25 cellular contexts compared by ENCODE assay signal in genomic region chrX:63270873-63271272, GRCh38.
DNase-seq lines count a peak whose midpoint lies in the region; ATAC-seq, FAIRE-seq and TF ChIP-seq lines count a peak whose summit lies in the region.
"Had no signal": no experiment of that assay in that cellular context is flagged by ENCODE, and none has a peak within 500 bp of the region (broad histone marks: within the 10 kb centered on the region; RNA-seq: fewer than 3 reads in every experiment).

No MANE protein-coding gene starts in this region.

- ATAC-seq in HepG2 (no peak), right lobe of liver (no peak), K562 (no peak)
- ATAC-seq: GM12878 had no signal

- TF ChIP-seq CTCF in HepG2 (CRISPR knock-in tag; IDR thresholded peaks at IDR 0.05) (no peak), right lobe of liver (IDR thresholded peaks at IDR 0.05) (no peak), K562 (IDR thresholded peaks at IDR 0.05 in 2 of 3, conservative IDR thresholded peaks at IDR 0.05 in 1 of 3; ENCODE audit: insufficient read depth in 2 of 3, low read depth in 1 of 3, low read length in 3 of 3) (no peak)

- POLR2A ChIA-PET in HepG2 (lab: Yijun Ruan, JAX) (no interaction called here), K562 (lab: Yijun Ruan, JAX) (no interaction called here)

- H3K9me1 ChIP-seq in K562 (ENCODE audit: control insufficient read depth, insufficient read depth, low read length) = no peaks in the 10 kb centered on the region

- H3K4me3 Mint-ChIP-seq in activated CD4-positive, alpha-beta T cell treated with anti-CD3 and anti-CD28 coated beads, Interleukin-2, amount 10 ng/mL, durations not matched to agents 24 days and 14 days = no peak overlapping the region
- H3K4me3 Mint-ChIP-seq: CD14-positive monocyte; CD4-positive, alpha-beta memory T cell; CD4-positive, CD25-positive, alpha-beta regulatory T cell; CD8-positive, alpha-beta memory T cell had no signal

- no peaks in the 10 kb centered on the region for H3K79me2 ChIP-seq in HepG2 (ENCODE audit: insufficient read depth, low read length)
- H3K79me2 ChIP-seq in K562 (ENCODE audit: control insufficient read depth, insufficient read depth, low read length) = no peaks in the 10 kb centered on the region

- no peaks in the 10 kb centered on the region for H3K4me1 Mint-ChIP-seq in activated CD4-positive, alpha-beta T cell treated with anti-CD3 and anti-CD28 coated beads, Interleukin-2, amount 10 ng/mL, durations not matched to agents 24 days and 14 days
- H3K4me1 Mint-ChIP-seq: CD14-positive monocyte; CD4-positive, alpha-beta memory T cell; CD4-positive, CD25-positive, alpha-beta regulatory T cell; CD8-positive, alpha-beta memory T cell had no signal

- H4K20me1 ChIP-seq in HepG2 (ENCODE audit: insufficient read depth, low read length) = no peaks in the 10 kb centered on the region
- H4K20me1 ChIP-seq in K562 (replicated peaks; ENCODE audit: control insufficient read depth, insufficient read depth, low read length) = no peaks in the 10 kb centered on the region
- H4K20me1 ChIP-seq: BLaER1 had no signal

- H3K9me3 Mint-ChIP-seq in activated CD4-positive, alpha-beta T cell treated with anti-CD3 and anti-CD28 coated beads, Interleukin-2, amount 10 ng/mL, durations not matched to agents 24 days and 14 days = no peaks in the 10 kb centered on the region
- H3K9me3 Mint-ChIP-seq: CD8-positive, alpha-beta memory T cell had no signal

- H3K4me3 ChIP-seq in HepG2 (replicated peaks in 1 of 3; ENCODE audit: insufficient read depth in 1 of 3, low read depth in 2 of 3, low read length in 3 of 3) (no peak overlapping the region), right lobe of liver (no peak overlapping the region), K562 (no peak overlapping the region)
- H3K4me3 ChIP-seq: BLaER1, GM12878 had no signal

- H3K9ac ChIP-seq in HepG2 (ENCODE audit: insufficient read depth, low read depth, low read length) = no peak overlapping the region
- no peak overlapping the region for H3K9ac ChIP-seq in K562 (ENCODE audit: insufficient read depth in 1 of 2, low read depth in 2 of 2, low read length in 2 of 2)
- H3K9ac ChIP-seq: BLaER1 had no signal

- H3K27ac Mint-ChIP-seq in activated CD4-positive, alpha-beta T cell treated with anti-CD3 and anti-CD28 coated beads, Interleukin-2, amount 10 ng/mL, durations not matched to agents 24 days and 14 days = no peak overlapping the region
- H3K27ac Mint-ChIP-seq: CD4-positive, alpha-beta memory T cell; CD4-positive, CD25-positive, alpha-beta regulatory T cell; CD8-positive, alpha-beta memory T cell had no signal

- no peak for FAIRE-seq in HepG2 (lab: Jason Lieb, UNC)
- no peak for FAIRE-seq in K562 (lab: Jason Lieb, UNC)
- FAIRE-seq: GM12878, GM12892, GM18507 had no signal

- DNase-seq in HepG2 (ENCODE audit: low spot score) (no peak), right lobe of liver (no peak), K562 (ENCODE audit: extremely low read depth in 1 of 4, low spot score in 3 of 4) (no peak), GM19240 (ENCODE audit: insufficient read length, low spot score) (no peak)
- no peak for DNase-seq in activated CD4-positive, alpha-beta T cell treated with anti-CD3 and anti-CD28 coated beads, Interleukin-2, amount 10 ng/mL, durations not matched to agents 24 days and 14 days
- DNase-seq: ACHN; BE2C; C1 segment of cervical spinal cord; CD4-positive, alpha-beta memory T cell; CD4-positive, CD25-positive, alpha-beta regulatory T cell; CD8-positive, alpha-beta memory T cell; COR-L47; DMS 273 treated with DMSO at 0.1 percent for 48 hours; DMS153; DMS53; DMS79; DND-41; EL; GDM1 had no signal

- no peak for TF ChIP-seq EP300 in HepG2 (IDR thresholded peaks at IDR 0.05; ENCODE audit: low read depth in 2 of 2, low read length in 2 of 2)
- no peak for TF ChIP-seq EP300 in HepG2 (CRISPR knock-in tag; IDR thresholded peaks at IDR 0.05; ENCODE audit: borderline replicate concordance)
- no peak for TF ChIP-seq EP300 in K562 (IDR thresholded peaks at IDR 0.05; ENCODE audit: low read length)

- H3K27me3 ChIP-seq in HepG2 (ENCODE audit: control insufficient read depth in 1 of 2, insufficient read depth in 2 of 2, low read length in 2 of 2) = no peaks in the 10 kb centered on the region
- H3K27me3 ChIP-seq in right lobe of liver = peaks cover 0 to 10% of the 10 kb centered on the region in 2 donors
- no peaks in the 10 kb centered on the region for H3K27me3 ChIP-seq in K562 (ENCODE audit: control insufficient read depth in 2 of 2, insufficient read depth in 2 of 2, low read length in 2 of 2)
- H3K27me3 ChIP-seq: BE2C, BLaER1 had no signal

- H2AFZ ChIP-seq in HepG2 (ENCODE audit: low read length) = no peak overlapping the region
- no peak overlapping the region for H2AFZ ChIP-seq in K562 (ENCODE audit: low read depth, low read length)

- intact Hi-C loops in HepG2 (cut with micrococcal nuclease; ENCODE audit: unreplicated experiment) (no loop called here), right lobe of liver (cut with DNase I) (no loop called here), K562 (cut with micrococcal nuclease) (no loop called here)
- intact Hi-C loops in activated CD4-positive, alpha-beta T cell treated with anti-CD3 and anti-CD28 coated beads, Interleukin-2, amount 10 ng/mL, durations not matched to agents 24 days and 14 days (cut with micrococcal nuclease) = no loop called here

- TF ChIP-seq POLR2A in HepG2 (IDR thresholded peaks at IDR 0.05; ENCODE audit: insufficient read depth in 1 of 2, low read depth in 2 of 2, low read length in 2 of 2) (no peak), right lobe of liver (IDR thresholded peaks at IDR 0.05) (no peak), K562 (conservative IDR thresholded peaks at IDR 0.05) (no peak)

- CTCF ChIA-PET in HepG2 (lab: Yijun Ruan, JAX; ENCODE audit: low intra/inter-chr PET ratio, low total read pairs) = no interaction called here
- CTCF ChIA-PET in K562 (lab: Yijun Ruan, JAX; ENCODE audit: low intra/inter-chr PET ratio) = no interaction called here

- TF ChIP-seq RAD21 in HepG2 (CRISPR knock-in tag; IDR thresholded peaks at IDR 0.05) (no peak), K562 (CRISPR knock-in tag; conservative IDR thresholded peaks at IDR 0.05 in 1 of 2, IDR thresholded peaks at IDR 0.05 in 1 of 2) (no peak)

- no peak overlapping the region for H3K4me2 ChIP-seq in HepG2 (ENCODE audit: low read depth, low read length)
- H3K4me2 ChIP-seq in K562 (ENCODE audit: insufficient read depth, low read length) = no peak overlapping the region
- H3K4me2 ChIP-seq: BLaER1 had no signal

- H3K36me3 Mint-ChIP-seq in activated CD4-positive, alpha-beta T cell treated with anti-CD3 and anti-CD28 coated beads, Interleukin-2, amount 10 ng/mL, durations not matched to agents 24 days and 14 days (ENCODE audit: low read depth) = no peaks in the 10 kb centered on the region
- H3K36me3 Mint-ChIP-seq: CD14-positive monocyte; CD4-positive, alpha-beta memory T cell; CD4-positive, CD25-positive, alpha-beta regulatory T cell; CD8-positive, alpha-beta memory T cell had no signal

- 66% methylated on average over 8 of the region's 8 CpGs for WGBS in HepG2 (ENCODE audit: low lambda C conversion rate)
- WGBS in right lobe of liver (ENCODE audit: insufficient coverage, low coverage, low lambda C conversion rate, missing lambda C conversion rate) = 95% methylated on average over 7 of the region's 8 CpGs
- 28% methylated on average over 5 of the region's 8 CpGs for WGBS in K562 (ENCODE audit: insufficient coverage, low coverage, missing lambda C conversion rate)

- H3K27ac ChIP-seq in HepG2 (ENCODE audit: extremely low read length, insufficient read depth, low read length) = no peak overlapping the region
- no peak overlapping the region for H3K27ac ChIP-seq in right lobe of liver
- no peak overlapping the region for H3K27ac ChIP-seq in K562 (ENCODE audit: extremely low read depth, low read depth, low read length)
- H3K27ac ChIP-seq: 22Rv1, BLaER1 had no signal

- H3K9me3 ChIP-seq in HepG2 (ENCODE audit: low read length) (no peaks in the 10 kb centered on the region), right lobe of liver (no peaks in the 10 kb centered on the region), K562 (replicated peaks; ENCODE audit: control insufficient read depth, insufficient read depth, low read depth, low read length) (no peaks in the 10 kb centered on the region)
- H3K9me3 ChIP-seq: BE2C, BLaER1 had no signal

- no peaks in the 10 kb centered on the region for H3K27me3 Mint-ChIP-seq in activated CD4-positive, alpha-beta T cell treated with anti-CD3 and anti-CD28 coated beads, Interleukin-2, amount 10 ng/mL, durations not matched to agents 24 days and 14 days
- H3K27me3 Mint-ChIP-seq: CD4-positive, CD25-positive, alpha-beta regulatory T cell had no signal

- H3K4me1 ChIP-seq in HepG2 (ENCODE audit: insufficient read depth, low read length) (no peaks in the 10 kb centered on the region), right lobe of liver (no peaks in the 10 kb centered on the region), K562 (replicated peaks in 1 of 2; ENCODE audit: control insufficient read depth in 2 of 2, insufficient read depth in 2 of 2, low read length in 2 of 2) (no peaks in the 10 kb centered on the region)
- H3K4me1 ChIP-seq: BE2C, BLaER1 had no signal

- BruUV-seq in HepG2 (replicated peaks; lab: Mats Ljungman, UMichigan) (no TSS peak), K562 (replicated peaks; lab: Mats Ljungman, UMichigan) (no TSS peak)

- H3K36me3 ChIP-seq in HepG2 (replicated peaks in 1 of 2; ENCODE audit: control insufficient read depth in 1 of 2, insufficient read depth in 2 of 2, low read length in 2 of 2) (no peaks in the 10 kb centered on the region), right lobe of liver (no peaks in the 10 kb centered on the region), K562 (ENCODE audit: control insufficient read depth, insufficient read depth, low read length) (no peaks in the 10 kb centered on the region)
- H3K36me3 ChIP-seq: BE2C, BLaER1 had no signal

- in situ Hi-C loops in HepG2 (cut with HindIII; ENCODE audit: extremely low pct_ligation_motif_present, low pct_unique_long_range_greater_than_20kb) (no loop called here), K562 (cut with MboI) (no loop called here)

TF ChIP-seq in HepG2, 621 proteins besides CTCF, POLR2A, EP300 and RAD21:
- no peak for TF ChIP-seq SMAD1 (CRISPR knock-in tag; IDR thresholded peaks at IDR 0.05; ENCODE audit: borderline replicate concordance, low read depth)
- no peak for TF ChIP-seq YEATS4 (CRISPR knock-in tag; IDR thresholded peaks at IDR 0.05; ENCODE audit: borderline replicate concordance)
- peak; percentile 66 for TF ChIP-seq MAFF (IDR thresholded peaks at IDR 0.05; ENCODE audit: low read depth, low read length)
- TF ChIP-seq MAFK (conservative IDR thresholded peaks at IDR 0.05 in 1 of 2, IDR thresholded peaks at IDR 0.05 in 1 of 2; ENCODE audit: low read length in 2 of 2) = peak; percentile 47 to 65

TF ChIP-seq in K562, 482 proteins besides CTCF, POLR2A, EP300 and RAD21 (continues in another document):
- TF ChIP-seq ZNF263 (CRISPR knock-in tag; IDR thresholded peaks at IDR 0.05; ENCODE audit: borderline replicate concordance) = no peak
- TF ChIP-seq SAFB (IDR thresholded peaks at IDR 0.05; ENCODE audit: borderline replicate concordance, low read depth, low read length) = no peak
- TF ChIP-seq MAFG (tag; conservative IDR thresholded peaks at IDR 0.05) = peak; percentile 48
- TF ChIP-seq C11orf30 (IDR thresholded peaks at IDR 0.05; ENCODE audit: low read depth) = peak; percentile 66

Comparison
In these comparisons a context has a peak if more than half of its experiments do, and no peak if none do; other contexts are left out.
1. Of the 241 proteins assayed by ChIP-seq in both HepG2 and K562: peak only in HepG2: MAFK; only in K562: MAFG; in both: MAFF; in neither: 238.